In the genomic region with DNA sequence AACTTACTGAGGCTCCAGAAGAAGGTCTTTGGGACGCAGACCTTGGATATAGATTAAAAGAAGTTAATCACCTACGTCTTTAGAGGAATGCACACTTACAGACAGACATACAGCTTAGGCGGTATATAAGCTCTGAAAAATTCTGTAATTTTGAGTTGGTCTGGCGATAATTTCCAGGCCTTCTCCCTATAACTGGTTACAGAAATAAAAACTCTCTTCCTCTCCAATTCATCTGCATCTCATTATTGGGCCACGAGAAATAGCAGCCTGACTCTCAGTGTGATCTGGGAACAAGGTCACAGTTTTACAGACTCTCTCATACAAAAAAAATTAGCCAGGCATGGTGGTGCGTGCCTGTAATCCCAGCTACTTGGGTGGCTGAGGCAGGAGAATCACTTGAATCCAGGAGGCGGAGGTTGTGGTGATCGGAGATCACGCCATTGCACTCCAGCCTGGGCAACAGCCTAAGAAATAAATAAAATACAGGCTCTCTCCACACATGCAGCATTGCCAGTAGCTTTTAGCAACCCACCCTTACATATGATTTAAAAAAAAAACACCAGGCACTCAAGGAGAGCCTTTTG, we compare ENCODE assay signal across 1 cellular context.
TF ChIP-seq lines count a peak whose summit lies in the region.

No MANE protein-coding gene starts in this region.

TF ChIP-seq in A549, 52 proteins besides CTCF, POLR2A, EP300 and RAD21 (continued from another document):
- TF ChIP-seq ZC3H11A (IDR thresholded peaks at IDR 0.05) = no peak
- TF ChIP-seq NFE2L2 (conservative IDR thresholded peaks at IDR 0.05; ENCODE audit: low read length) = no peak
- no peak for TF ChIP-seq KDM5A (IDR thresholded peaks at IDR 0.05)
- TF ChIP-seq, protein P1, sequence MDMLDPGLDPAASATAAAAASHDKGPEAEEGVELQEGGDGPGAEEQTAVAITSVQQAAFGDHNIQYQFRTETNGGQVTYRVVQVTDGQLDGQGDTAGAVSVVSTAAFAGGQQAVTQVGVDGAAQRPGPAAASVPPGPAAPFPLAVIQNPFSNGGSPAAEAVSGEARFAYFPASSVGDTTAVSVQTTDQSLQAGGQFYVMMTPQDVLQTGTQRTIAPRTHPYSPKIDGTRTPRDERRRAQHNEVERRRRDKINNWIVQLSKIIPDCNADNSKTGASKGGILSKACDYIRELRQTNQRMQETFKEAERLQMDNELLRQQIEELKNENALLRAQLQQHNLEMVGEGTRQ (IDR thresholded peaks at IDR 0.05) = no peak
